ENCODE assay signal across 10 cellular contexts in genomic region chr11:47850337-47850736, GRCh38. TPM values are rescaled to one million over a fixed set of nuclear protein-coding genes. Genes with fewer than 3 reads are reported as not detected.
DNase-seq lines count a peak whose midpoint lies in the region; ATAC-seq and TF ChIP-seq lines count a peak whose summit lies in the region.
"Had no signal": no experiment of that assay in that cellular context is flagged by ENCODE, and none has a peak within 500 bp of the region (broad histone marks: within the 10 kb centered on the region; RNA-seq: fewer than 3 reads in every experiment).

No MANE protein-coding gene starts in this region.

- no peak overlapping the region for H3K14ac ChIP-seq in mesenchymal stem cell (ENCODE audit: low read length in 2 of 2)

- H3K9me3 Mint-ChIP-seq in mesothelial cell of epicardium: no peaks in the 10 kb centered on the region

- H2AFZ ChIP-seq in mesenchymal stem cell (ENCODE audit: low read depth, low read length): no peak overlapping the region

- no peak overlapping the region for H2BK5ac ChIP-seq in mesenchymal stem cell (ENCODE audit: low read depth, low read length, poor library complexity, severe bottlenecking)

- no peak overlapping the region for H2BK15ac ChIP-seq in mesenchymal stem cell (ENCODE audit: low read depth, poor library complexity, severe bottlenecking)

- no peak overlapping the region for H3K23ac ChIP-seq in mesenchymal stem cell (ENCODE audit: low read length in 2 of 2)

- H4K8ac ChIP-seq in mesenchymal stem cell (ENCODE audit: low read length): no peak overlapping the region

- TF ChIP-seq POLR2A in right lobe of liver (IDR thresholded peaks at IDR 0.05): no peak

- H3K27me3 Mint-ChIP-seq in mesothelial cell of epicardium (ENCODE audit: low read depth): no peaks in the 10 kb centered on the region

- no peak overlapping the region for H2AK5ac ChIP-seq in mesenchymal stem cell (ENCODE audit: low read length, severe bottlenecking)

- H3K79me1 ChIP-seq in mesenchymal stem cell (replicated peaks; ENCODE audit: low read length, poor library complexity, severe bottlenecking): peaks cover 9% of the 10 kb centered on the region

- no peak for TF ChIP-seq CTCF in mesothelial cell of epicardium (IDR thresholded peaks at IDR 0.05; ENCODE audit: unreplicated experiment)
- no peak for TF ChIP-seq CTCF in right lobe of liver (IDR thresholded peaks at IDR 0.05)

- H3K4me1 Mint-ChIP-seq in mesothelial cell of epicardium: peaks cover 24% of the 10 kb centered on the region

- H2BK120ac ChIP-seq in mesenchymal stem cell (ENCODE audit: low read depth, low read length): no peak overlapping the region

- H3K4me1 ChIP-seq in mesenchymal stem cell (ENCODE audit: control insufficient read depth, insufficient read depth, low read depth, low read length): peaks cover 3% of the 10 kb centered on the region
- H3K4me1 ChIP-seq in right lobe of liver: peaks cover 0 to 7% (median 3%) of the 10 kb centered on the region in 4 donors

- peak; percentile 54 for DNase-seq in MV-4-11 (lab: John Stamatoyannopoulos, UW)
- DNase-seq in mesothelial cell of epicardium (ENCODE audit: low spot score in 2 of 2, unreplicated experiment in 2 of 2): no peak
- DNase-seq in mesenchymal stem cell: no peak
- no peak for DNase-seq in right lobe of liver
- DNase-seq in inferior parietal cortex (ENCODE audit: extremely low spot score): no peak
- DNase-seq: aorta had no signal

- H3K4me3 Mint-ChIP-seq in mesothelial cell of epicardium: peak overlapping the region; percentile 30

- H3K36me3 ChIP-seq in mesenchymal stem cell (ENCODE audit: control insufficient read depth in 1 of 2, insufficient read depth in 2 of 2, low read depth in 1 of 2, low read length in 2 of 2) (peaks cover 2 to 11% of the 10 kb centered on the region in 2 experiments), right lobe of liver (peaks cover 0 to 3% (median 0%) of the 10 kb centered on the region in 4 donors)

- H3K4me3 ChIP-seq in mesenchymal stem cell (ENCODE audit: insufficient read depth in 1 of 2, low read depth in 1 of 2, low read length in 2 of 2) (no peak overlapping the region), right lobe of liver (no peak overlapping the region)
- H3K4me3 ChIP-seq: SK-N-MC had no signal

- H3K4me2 ChIP-seq in mesenchymal stem cell (ENCODE audit: low read length, poor library complexity, severe bottlenecking): no peak overlapping the region

- H3K18ac ChIP-seq in mesenchymal stem cell (ENCODE audit: low read depth in 1 of 2, low read length in 2 of 2): no peak overlapping the region

- WGBS in mesenchymal stem cell: 100% methylated on average over 1 of the region's 1 CpG
- WGBS in right lobe of liver (ENCODE audit: insufficient coverage, low coverage, low lambda C conversion rate, missing lambda C conversion rate): 67% methylated on average over 1 of the region's 1 CpG

- no peak overlapping the region for H4K91ac ChIP-seq in mesenchymal stem cell (ENCODE audit: low read length)

- peak; percentile 51 for ATAC-seq in GM18517 (IDR thresholded peaks at IDR 0.05; ENCODE audit: unreplicated experiment)
- ATAC-seq in GM21619 (IDR thresholded peaks at IDR 0.05; ENCODE audit: unreplicated experiment): peak; percentile 29
- no peak for ATAC-seq in GM19397 (IDR thresholded peaks at IDR 0.05; ENCODE audit: unreplicated experiment)
- no peak for ATAC-seq in right lobe of liver

- H3K4ac ChIP-seq in mesenchymal stem cell (ENCODE audit: low read depth in 1 of 2, low read length in 2 of 2): no peak overlapping the region

- no peak overlapping the region for H2BK12ac ChIP-seq in mesenchymal stem cell (ENCODE audit: low read length in 2 of 2)

- H3K36me3 Mint-ChIP-seq in mesothelial cell of epicardium: peaks cover 8% of the 10 kb centered on the region

- no peaks in the 10 kb centered on the region for H3K27me3 ChIP-seq in mesenchymal stem cell (ENCODE audit: control insufficient read depth in 1 of 2, insufficient read depth in 1 of 2, low read length in 2 of 2)
- no peaks in the 10 kb centered on the region for H3K27me3 ChIP-seq in right lobe of liver

- no peaks in the 10 kb centered on the region for H3K9me3 ChIP-seq in mesenchymal stem cell (ENCODE audit: control insufficient read depth, low read length)
- no peaks in the 10 kb centered on the region for H3K9me3 ChIP-seq in right lobe of liver

- H3K9ac ChIP-seq in mesenchymal stem cell (ENCODE audit: low read length): no peak overlapping the region

- H3K27ac ChIP-seq in mesenchymal stem cell (ENCODE audit: low read length, poor library complexity, severe bottlenecking) (no peak overlapping the region), right lobe of liver (no peak overlapping the region)
- H3K27ac ChIP-seq: SK-N-MC had no signal

- intact Hi-C loops in right lobe of liver (cut with DNase I): no loop called here

- peak overlapping the region; percentile 13 for H3K27ac Mint-ChIP-seq in mesothelial cell of epicardium

RNA-seq across cellular contexts. Expression of gene NUP160, which starts 2.2 kb away (rescaled TPM):
- total RNA-seq in mesothelial cell of epicardium: 61.9 to 66.5 TPM (median 64.2 TPM) in 3 replicates
- 12.5 TPM for polyA plus RNA-seq in mesenchymal stem cell (2013, experiment 1 of 2)
- 12.7 TPM for polyA plus RNA-seq in mesenchymal stem cell (2013, experiment 2 of 2)
- total RNA-seq in right lobe of liver: 10 to 100 TPM in 5 of 6 experiments, 1 to 10 TPM in 1; 9.5 to 14.3 (median 11.2) TPM

Comparison
In these comparisons a context has a peak if more than half of its experiments do, and no peak if none do; other contexts are left out.
1. ATAC-seq: peak in GM18517 (single experiment) and GM21619 (single experiment); none in GM19397 (single experiment) and right lobe of liver (0 of 4).